8 cellular contexts compared by ENCODE assay signal in the genomic region with DNA sequence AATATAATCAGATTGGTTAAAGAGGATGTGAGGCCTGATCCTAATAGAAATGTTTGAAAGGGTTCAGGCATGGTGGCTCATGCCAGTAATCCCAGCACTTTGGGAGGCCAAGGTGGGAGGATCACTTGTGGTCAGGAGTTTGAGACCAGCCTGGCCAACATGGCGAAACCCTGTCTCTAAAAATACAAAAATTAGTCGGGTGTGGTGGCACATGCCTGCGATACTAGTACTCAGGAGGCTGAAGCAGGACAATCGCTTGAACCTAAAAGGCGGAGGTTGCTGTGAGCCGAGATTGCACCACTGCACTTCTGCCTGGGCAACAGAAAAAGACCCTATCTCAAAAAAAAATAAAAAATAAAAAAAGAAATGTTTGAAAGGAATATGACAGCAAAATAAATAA. TPM values are rescaled to one million over a fixed set of nuclear protein-coding genes. Genes with fewer than 3 reads are reported as not detected.
A peak's percentile ranks its signal among the peaks of the same experiment; 100 is the strongest.
DNase-seq lines count a peak whose midpoint lies in the region; ATAC-seq and TF ChIP-seq lines count a peak whose summit lies in the region.
"Not testable (repeated sequence)": the region's sequence is repeated elsewhere in the genome, so short reads cannot be mapped to it uniquely, and the experiment has no call there.

No MANE protein-coding gene starts in this region.

- TF ChIP-seq RAD21 in neural cell (conservative IDR thresholded peaks at IDR 0.05), result not testable (repeated sequence)

- not testable (repeated sequence) for TF ChIP-seq EP300 in neural cell (conservative IDR thresholded peaks at IDR 0.05; ENCODE audit: poor library complexity, severe bottlenecking); stomach (IDR thresholded peaks at IDR 0.05)

- TF ChIP-seq POLR2A in stomach (IDR thresholded peaks at IDR 0.05), result not testable (repeated sequence)

- peaks cover 81% of the 10 kb centered on the region for H3K79me2 ChIP-seq in hepatocyte
- peaks cover 78% of the 10 kb centered on the region for H3K79me2 ChIP-seq in neural cell (replicated peaks; ENCODE audit: insufficient read depth, low read length)

- H3K36me3 Mint-ChIP-seq in CD14-positive monocyte, result not testable (repeated sequence)
- peaks cover 73% of the 10 kb centered on the region for H3K36me3 Mint-ChIP-seq in activated T-helper 17 cell treated with anti-CD3 and anti-CD28 coated beads, Interleukin-2, amount 50 U/mL, for 72 hours (ENCODE audit: low read depth)

- H3K4me1 Mint-ChIP-seq in CD14-positive monocyte, result peaks cover 54% of the 10 kb centered on the region
- peaks cover 46% of the 10 kb centered on the region for H3K4me1 Mint-ChIP-seq in activated T-helper 17 cell treated with anti-CD3 and anti-CD28 coated beads, Interleukin-2, amount 50 U/mL, for 72 hours

- not testable (repeated sequence) for H3K27me3 ChIP-seq in HUES48 (ENCODE audit: control insufficient read depth, insufficient read depth, low read length); hepatocyte; neural cell (ENCODE audit: insufficient read depth, low read depth, low read length); stomach

- not testable (repeated sequence) for H3K9ac ChIP-seq in HUES48 (ENCODE audit: low read depth, low read length); neural cell (ENCODE audit: low read length)
- H3K9ac ChIP-seq in SK-N-MC (ENCODE audit: insufficient read length), result peak overlapping the region; percentile 99

- not testable (repeated sequence) for TF ChIP-seq CTCF in CD14-positive monocyte (IDR thresholded peaks at IDR 0.05); coronary artery (IDR thresholded peaks at IDR 0.05); hepatocyte (IDR thresholded peaks at IDR 0.05; ENCODE audit: poor library complexity); neural cell (IDR thresholded peaks at IDR 0.05; ENCODE audit: poor library complexity, severe bottlenecking); stomach (IDR thresholded peaks at IDR 0.05)

- not testable (repeated sequence) for H3K9me3 Mint-ChIP-seq in CD14-positive monocyte; activated T-helper 17 cell treated with anti-CD3 and anti-CD28 coated beads, Interleukin-2, amount 50 U/mL, for 72 hours

- not testable (repeated sequence) for DNase-seq in CD14-positive monocyte (ENCODE audit: low spot score); SK-N-MC (ENCODE audit: low read depth, low spot score); coronary artery (ENCODE audit: low spot score); hepatocyte (ENCODE audit: low spot score); stomach

- not testable (repeated sequence) for H3F3A ChIP-seq in neural cell (ENCODE audit: insufficient read depth, low read length, poor library complexity, severe bottlenecking)

- not testable (repeated sequence) for H3K27ac ChIP-seq in HUES48 (ENCODE audit: low read depth, low read length); coronary artery; hepatocyte; neural cell (ENCODE audit: low read length)
- H3K27ac ChIP-seq in SK-N-MC (0 out of 2 replicates have a peak overlapping the region, but pooled peaks have one; percentile 29), stomach (peak overlapping the region in 2 of 5 donors; percentile 1 to 53)

- H3K4me1 ChIP-seq in HUES48 (ENCODE audit: control insufficient read depth, insufficient read depth, low read length), result peaks cover 14% of the 10 kb centered on the region
- peaks cover 16% of the 10 kb centered on the region for H3K4me1 ChIP-seq in hepatocyte (ENCODE audit: insufficient read depth)
- H3K4me1 ChIP-seq in stomach, result peaks cover 44 to 75% (median 69%) of the 10 kb centered on the region in 4 donors

- peak overlapping the region; percentile 85 for H3K4me2 ChIP-seq in hepatocyte
- peak overlapping the region; percentile 87 for H3K4me2 ChIP-seq in neural cell (ENCODE audit: low read length)

- 90% methylated on average over 6 of the region's 6 CpGs for WGBS in hepatocyte (ENCODE audit: low lambda C conversion rate, missing lambda C conversion rate)
- 67 to 85% (median 75%) methylated on average over 6 of the region's 6 CpGs for WGBS in stomach, 5 donors

- H3K9me3 ChIP-seq in HUES48 (ENCODE audit: control insufficient read depth, insufficient read depth, low read length); SK-N-MC (ENCODE audit: low read depth, low read length); hepatocyte (ENCODE audit: low read depth); neural cell (ENCODE audit: low read length); stomach: not testable (repeated sequence)

- peak overlapping the region in 4 of 7 donors; percentile 41 to 78 (median 53) for H3K27ac Mint-ChIP-seq in CD14-positive monocyte
- peak overlapping the region; percentile 80 for H3K27ac Mint-ChIP-seq in activated T-helper 17 cell treated with anti-CD3 and anti-CD28 coated beads, Interleukin-2, amount 50 U/mL, for 72 hours

- H3K4me3 Mint-ChIP-seq in CD14-positive monocyte, result peak overlapping the region in 1 of 2 donors; percentile 11
- H3K4me3 Mint-ChIP-seq in activated T-helper 17 cell treated with anti-CD3 and anti-CD28 coated beads, Interleukin-2, amount 50 U/mL, for 72 hours, result peak overlapping the region; percentile 93

- ATAC-seq in activated T-helper 17 cell treated with anti-CD3 and anti-CD28 coated beads, Interleukin-2, amount 50 U/mL, for 72 hours (replicated peaks), result not testable (repeated sequence)

- H3K36me3 ChIP-seq in HUES48 (ENCODE audit: control insufficient read depth, insufficient read depth, low read length); hepatocyte (replicated peaks; ENCODE audit: insufficient read depth, low read depth); neural cell (ENCODE audit: insufficient read depth, low read length): not testable (repeated sequence)
- H3K36me3 ChIP-seq in SK-N-MC (ENCODE audit: insufficient read depth, low read length) (peaks cover 21% of the 10 kb centered on the region), stomach (peaks cover 0 to 14% (median 6%) of the 10 kb centered on the region in 4 donors)

- not testable (repeated sequence) for H2AFZ ChIP-seq in hepatocyte; neural cell (ENCODE audit: low read depth, low read length)

- H4K20me1 ChIP-seq in hepatocyte (ENCODE audit: insufficient read depth, poor library complexity, severe bottlenecking), result peaks cover 64% of the 10 kb centered on the region
- not testable (repeated sequence) for H4K20me1 ChIP-seq in neural cell (ENCODE audit: insufficient read depth)

- not testable (repeated sequence) for H3K27me3 Mint-ChIP-seq in CD14-positive monocyte (ENCODE audit: low read depth in 3 of 3); activated T-helper 17 cell treated with anti-CD3 and anti-CD28 coated beads, Interleukin-2, amount 50 U/mL, for 72 hours

- H3K4me3 ChIP-seq in HUES48 (ENCODE audit: low read depth, low read length), result peak overlapping the region; percentile 99; the same call in 1 of the 2 replicates
- peak overlapping the region; percentile 95 for H3K4me3 ChIP-seq in SK-N-MC
- H3K4me3 ChIP-seq in coronary artery, result peak overlapping the region; percentile 30
- peak overlapping the region; percentile 97 for H3K4me3 ChIP-seq in hepatocyte
- peak overlapping the region; percentile 79 for H3K4me3 ChIP-seq in neural cell (ENCODE audit: low read length)
- H3K4me3 ChIP-seq in stomach, result peak overlapping the region in 3 of 4 donors; percentile 83 to 97 (median 89)

- not testable (repeated sequence) for H3K9me2 ChIP-seq in hepatocyte (replicated peaks; ENCODE audit: insufficient read depth); neural cell (ENCODE audit: insufficient read depth, low read length)

- intact Hi-C loops in CD14-positive monocyte (cut with micrococcal nuclease), result loop anchor here in 1 of 2 donors (5.0 kb wide), 1 partner anchor 85 kb away; a partner anchor contains a TSS
- intact Hi-C loops in stomach (cut with DNase I; ENCODE audit: low total_unique reads), result not testable (repeated sequence)

RNA-seq across cellular contexts. Expression of a gene that starts 2.3 kb away (rescaled TPM):
- polyA plus RNA-seq in CD14-positive monocyte, result 100 to 1,000 TPM; 105 to 152 TPM
- 100 to 1,000 TPM; 273 to 277 TPM for total RNA-seq in activated T-helper 17 cell treated with anti-CD3 and anti-CD28 coated beads, Interleukin-2, amount 50 U/mL, for 72 hours
- total RNA-seq in hepatocyte, result 232 and 321 TPM in 2 replicates
- 161 and 165 TPM in 2 replicates for polyA plus RNA-seq in hepatocyte
- 936 and 1,143 TPM in 2 replicates for polyA plus RNA-seq in neural cell
- 486 and 558 TPM in 2 replicates for polyA minus RNA-seq in neural cell
- 100 to 1,000 TPM; 154 to 520 (median 382) TPM for total RNA-seq in stomach
- polyA plus RNA-seq in stomach, result 100 to 1,000 TPM in 1 of 3 donors, 10 to 100 TPM in 2; 47.4 to 201 (median 51.5) TPM

RNA-seq across cellular contexts. Expression of a gene that starts 20.8 kb away (rescaled TPM):
- polyA plus RNA-seq in CD14-positive monocyte, result 10 to 100 TPM; 38.3 to 46.6 TPM
- total RNA-seq in activated T-helper 17 cell treated with anti-CD3 and anti-CD28 coated beads, Interleukin-2, amount 50 U/mL, for 72 hours, result 10 to 100 TPM; 15.8 to 20.1 TPM
- 40.2 and 44.4 TPM in 2 replicates for total RNA-seq in hepatocyte
- polyA plus RNA-seq in hepatocyte, result 40.7 and 46.1 TPM in 2 replicates
- 22.5 and 28.4 TPM in 2 replicates for polyA plus RNA-seq in neural cell
- 30.3 and 33.6 TPM in 2 replicates for polyA minus RNA-seq in neural cell
- total RNA-seq in stomach, result 10 to 100 TPM in 3 of 5 donors, 1 to 10 TPM in 2; 2.9 to 47.7 (median 17.0) TPM
- 10 to 100 TPM; 11.0 to 30.1 (median 22.9) TPM for polyA plus RNA-seq in stomach

Comparison
In these comparisons a context has a peak if more than half of its experiments do, and no peak if none do; other contexts are left out.
1. H3K4me3 ChIP-seq: peak in every context shown above with its lines; median percentile 99 in HUES48; 97 in hepatocyte; 95 in SK-N-MC; 89 in stomach; 79 in neural cell; 30 in coronary artery.